Comparison of ENCODE assay signal across 8 cellular contexts in the genomic region with DNA sequence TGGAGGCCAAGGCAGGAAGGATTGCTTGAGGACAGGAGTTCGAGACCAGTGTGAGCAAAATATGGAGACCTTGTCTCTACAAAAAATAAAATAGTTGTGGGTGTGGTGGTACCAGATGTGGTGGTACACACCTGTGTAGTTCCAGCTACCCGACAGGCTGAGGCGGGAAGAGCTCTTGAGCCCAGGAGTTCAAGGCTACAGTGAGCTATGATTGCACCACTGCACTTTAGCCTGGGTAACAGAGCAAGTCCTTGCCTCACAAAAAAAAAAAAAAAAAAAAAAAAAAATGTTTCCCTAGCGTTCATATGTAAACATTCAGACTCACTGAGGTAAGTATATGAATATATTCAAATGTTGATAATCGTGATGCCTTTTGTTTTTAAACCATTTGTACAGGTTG.
"Had no signal": no experiment of that assay in that cellular context is flagged by ENCODE, and none has a peak within 500 bp of the region (broad histone marks: within the 10 kb centered on the region; RNA-seq: fewer than 3 reads in every experiment).

No MANE protein-coding gene starts in this region.

- H3K9me3 Mint-ChIP-seq: GM23338 had no signal

- DNase-seq: H9, HCEC 1CT, HFFc6, IMR-90, KG1 had no signal

- H3K4me3 Mint-ChIP-seq: GM23338, H9, HFFc6 had no signal

- H3K27ac ChIP-seq: HL-60 had no signal

- H2AFZ ChIP-seq: GM23338 had no signal

- ATAC-seq: GM23338, K562 had no signal

- H3K27ac Mint-ChIP-seq: GM23338, H9, HFFc6 had no signal

- H3K4me2 ChIP-seq: GM23338 had no signal

- H3K4me3 ChIP-seq: GM23338, K562 had no signal

- H3K4me1 Mint-ChIP-seq: GM23338, H9 had no signal
